In genomic region chr22:42326301-42326700, GRCh38 we compare ENCODE assay signal across 2 cellular contexts.
TF ChIP-seq lines count a peak whose summit lies in the region.

No MANE protein-coding gene starts in this region.

TF ChIP-seq in SK-N-SH, 30 proteins besides CTCF, POLR2A, EP300 and RAD21 (continued from another document):
- TF ChIP-seq REST (IDR thresholded peaks at IDR 0.05; ENCODE audit: low read depth, low read length) (peak; percentile 51; the same call in 1 of the 2 replicates), USF1 (IDR thresholded peaks at IDR 0.05; ENCODE audit: borderline replicate concordance, low read depth) (no peak), RFX5 (IDR thresholded peaks at IDR 0.05; ENCODE audit: low read length) (no peak)

TF ChIP-seq in SK-N-SH treated with all-trans-retinoic acid at 6 μM for 48 hours, 23 proteins besides CTCF, POLR2A, EP300 and RAD21 (continued from another document):
- TF ChIP-seq CSRNP3 (CRISPR knock-in tag; IDR thresholded peaks at IDR 0.05) (no peak), ESRRG (CRISPR knock-in tag; IDR thresholded peaks at IDR 0.05) (no peak), SNAI2 (CRISPR knock-in tag; IDR thresholded peaks at IDR 0.05) (no peak), PPARA (CRISPR knock-in tag; IDR thresholded peaks at IDR 0.05; ENCODE audit: borderline replicate concordance) (no peak), PATZ1 (CRISPR knock-in tag; IDR thresholded peaks at IDR 0.05; ENCODE audit: borderline replicate concordance) (no peak), ZNF70 (CRISPR knock-in tag; IDR thresholded peaks at IDR 0.05) (no peak), OSR1 (CRISPR knock-in tag; IDR thresholded peaks at IDR 0.05) (no peak), ZFP3 (CRISPR knock-in tag; IDR thresholded peaks at IDR 0.05) (no peak), TOX (CRISPR knock-in tag; IDR thresholded peaks at IDR 0.05; ENCODE audit: borderline replicate concordance) (no peak), ZNF565 (CRISPR knock-in tag; conservative IDR thresholded peaks at IDR 0.05; ENCODE audit: low read depth) (no peak), ZNF8 (CRISPR knock-in tag; IDR thresholded peaks at IDR 0.05) (no peak), TSHZ2 (CRISPR knock-in tag; IDR thresholded peaks at IDR 0.05) (no peak), CREB5 (CRISPR knock-in tag; IDR thresholded peaks at IDR 0.05; ENCODE audit: low read depth) (no peak)
